ENCODE assay signal across 8 cellular contexts in the genomic region with DNA sequence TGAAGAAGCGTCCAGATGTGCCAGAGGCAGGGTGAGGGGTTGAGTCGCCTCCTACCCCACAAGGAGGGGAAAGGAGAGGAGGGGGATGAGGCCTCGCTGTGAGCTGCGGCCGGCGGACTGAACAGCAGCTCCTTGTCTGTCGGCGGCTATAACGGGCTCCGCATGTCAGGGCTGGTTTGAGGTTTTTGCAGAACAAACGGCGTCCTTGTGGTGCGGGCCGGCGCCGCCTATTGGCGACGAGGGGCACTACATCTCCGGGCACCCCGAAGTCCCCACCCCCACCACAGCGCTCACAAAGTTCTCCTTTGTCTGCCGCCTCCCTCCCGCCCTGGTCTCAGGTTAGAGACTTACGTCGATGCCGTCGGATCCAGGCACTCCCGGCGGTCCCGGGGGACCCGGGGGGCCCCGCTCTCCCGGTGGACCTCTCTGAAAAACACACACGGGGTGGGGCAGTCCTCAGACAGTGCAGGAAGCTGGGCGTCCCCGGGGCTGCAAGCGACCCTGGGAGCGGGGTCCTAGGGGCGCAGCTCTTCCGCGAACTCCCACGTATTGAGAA. TPM values are rescaled to one million over a fixed set of nuclear protein-coding genes. Genes with fewer than 3 reads are reported as not detected.
DNase-seq lines count a peak whose midpoint lies in the region; FAIRE-seq and TF ChIP-seq lines count a peak whose summit lies in the region.

No MANE protein-coding gene starts in this region.

- peaks cover 0 to 3% of the 10 kb centered on the region in 2 donors for H3K4me1 ChIP-seq in small intestine (ENCODE audit: control insufficient read depth in 2 of 2, insufficient read depth in 1 of 2, low read depth in 1 of 2, low read length in 1 of 2)

- POLR2A ChIA-PET in HEK293T (lab: Yijun Ruan, JAX): interaction anchor here (0.6 to 1.5 kb wide), 14 partner anchors 8 to 275 kb away, joined by 3 to 6 read pairs (median 4); a partner anchor contains a TSS

- peaks cover 4 to 6% of the 10 kb centered on the region in 2 donors for H3K27me3 ChIP-seq in small intestine (ENCODE audit: control insufficient read depth in 2 of 2, insufficient read depth in 2 of 2, low read length in 2 of 2)

- H3K36me3 ChIP-seq in small intestine (ENCODE audit: control insufficient read depth in 2 of 2, insufficient read depth in 2 of 2, low read length in 2 of 2): no peaks in the 10 kb centered on the region

- H3K4me3 ChIP-seq in cardiac fibroblast (replicated peaks in 1 of 2; ENCODE audit: low read depth in 2 of 2, low read length in 2 of 2): peak overlapping the region; percentile 27 to 35
- H3K4me3 ChIP-seq in small intestine (ENCODE audit: low read depth in 1 of 2, low read length in 2 of 2): peak overlapping the region in 1 of 2 donors; percentile 43

- no peaks in the 10 kb centered on the region for H3K9me3 ChIP-seq in small intestine (ENCODE audit: control insufficient read depth, low read depth)

- 3 to 5% (median 3%) methylated on average over 34 to 42 of the region's 42 CpGs for WGBS in small intestine, 3 donors

- no peak for TF ChIP-seq POLR2A in H54 (IDR thresholded peaks at IDR 0.05; ENCODE audit: low read depth, low read length)

- H3K27ac ChIP-seq in small intestine (ENCODE audit: low read depth in 1 of 2, low read length in 1 of 2): no peak overlapping the region

- DNase-seq in DMS53 treated with DMSO at 0.1 percent for 48 hours (lab: John Stamatoyannopoulos, UW; ENCODE audit: unreplicated experiment): peak; percentile 70
- DNase-seq in HEK293T (ENCODE audit: extremely low spot score): peak; percentile 90
- DNase-seq in NCI-H2107 treated with DMSO at 0.1 percent for 48 hours (lab: John Stamatoyannopoulos, UW; ENCODE audit: unreplicated experiment): peak; percentile 53
- peak; percentile 67 to 77 (median 73) for DNase-seq in activated CD4-positive, CD25-positive, alpha-beta regulatory T cell (lab: John Stamatoyannopoulos, UW)
- peak; percentile 89 to 92 for DNase-seq in cardiac fibroblast (ENCODE audit: low read depth in 2 of 2)
- peak; percentile 87 for DNase-seq in inferior parietal cortex (ENCODE audit: extremely low spot score)
- DNase-seq in small intestine: peak; percentile 65
- DNase-seq in H54 (ENCODE audit: insufficient read length, low spot score): no peak

- CTCF ChIA-PET in HEK293T (lab: Yijun Ruan, JAX): interaction anchor here (0.6 to 2.3 kb wide), 27 partner anchors 10 to 1921 kb away, joined by 3 to 23 read pairs (median 5); a partner anchor contains a TSS

- TF ChIP-seq CTCF in cardiac fibroblast (IDR thresholded peaks at IDR 0.05; ENCODE audit: low read depth, low read length): peak; percentile 99

- FAIRE-seq in small intestine (lab: Jason Lieb, UNC) (no peak), H54 (lab: Jason Lieb, UNC) (no peak)

TF ChIP-seq in HEK293T, 16 proteins besides CTCF, POLR2A, EP300 and RAD21:
- TF ChIP-seq FOXM1 (IDR thresholded peaks at IDR 0.05; ENCODE audit: borderline replicate concordance): no peak
- no peak for TF ChIP-seq BHLHE40 (IDR thresholded peaks at IDR 0.05; ENCODE audit: borderline replicate concordance)
- TF ChIP-seq FOXA1 (IDR thresholded peaks at IDR 0.05): no peak
- TF ChIP-seq L3MBTL2 (conservative IDR thresholded peaks at IDR 0.05): peak; percentile 78
- no peak for TF ChIP-seq NFRKB (IDR thresholded peaks at IDR 0.05)
- TF ChIP-seq, protein P1, sequence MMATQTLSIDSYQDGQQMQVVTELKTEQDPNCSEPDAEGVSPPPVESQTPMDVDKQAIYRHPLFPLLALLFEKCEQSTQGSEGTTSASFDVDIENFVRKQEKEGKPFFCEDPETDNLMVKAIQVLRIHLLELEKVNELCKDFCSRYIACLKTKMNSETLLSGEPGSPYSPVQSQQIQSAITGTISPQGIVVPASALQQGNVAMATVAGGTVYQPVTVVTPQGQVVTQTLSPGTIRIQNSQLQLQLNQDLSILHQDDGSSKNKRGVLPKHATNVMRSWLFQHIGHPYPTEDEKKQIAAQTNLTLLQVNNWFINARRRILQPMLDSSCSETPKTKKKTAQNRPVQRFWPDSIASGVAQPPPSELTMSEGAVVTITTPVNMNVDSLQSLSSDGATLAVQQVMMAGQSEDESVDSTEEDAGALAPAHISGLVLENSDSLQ (IDR thresholded peaks at IDR 0.05): 0 out of 2 replicates have a peak, but pooled peaks have one; percentile 22

RNA-seq across cellular contexts. Expression of a gene that starts 1.8 kb away (rescaled TPM):
- 1 to 10 TPM in 2 of 3 donors, not detected in 1; 2.4 to 4.8 TPM for polyA plus RNA-seq in small intestine

RNA-seq across cellular contexts. Expression of a gene that starts 57.3 kb away (rescaled TPM):
- polyA plus RNA-seq in small intestine: 10 to 100 TPM in 2 of 3 donors, 1 to 10 TPM in 1; 9.8 to 33.0 (median 11.3) TPM

RNA-seq across cellular contexts. Expression of a gene that starts 58.2 kb away (rescaled TPM):
- 10 to 100 TPM; 13.0 to 27.8 (median 27.3) TPM for polyA plus RNA-seq in small intestine
